In the genomic region with DNA sequence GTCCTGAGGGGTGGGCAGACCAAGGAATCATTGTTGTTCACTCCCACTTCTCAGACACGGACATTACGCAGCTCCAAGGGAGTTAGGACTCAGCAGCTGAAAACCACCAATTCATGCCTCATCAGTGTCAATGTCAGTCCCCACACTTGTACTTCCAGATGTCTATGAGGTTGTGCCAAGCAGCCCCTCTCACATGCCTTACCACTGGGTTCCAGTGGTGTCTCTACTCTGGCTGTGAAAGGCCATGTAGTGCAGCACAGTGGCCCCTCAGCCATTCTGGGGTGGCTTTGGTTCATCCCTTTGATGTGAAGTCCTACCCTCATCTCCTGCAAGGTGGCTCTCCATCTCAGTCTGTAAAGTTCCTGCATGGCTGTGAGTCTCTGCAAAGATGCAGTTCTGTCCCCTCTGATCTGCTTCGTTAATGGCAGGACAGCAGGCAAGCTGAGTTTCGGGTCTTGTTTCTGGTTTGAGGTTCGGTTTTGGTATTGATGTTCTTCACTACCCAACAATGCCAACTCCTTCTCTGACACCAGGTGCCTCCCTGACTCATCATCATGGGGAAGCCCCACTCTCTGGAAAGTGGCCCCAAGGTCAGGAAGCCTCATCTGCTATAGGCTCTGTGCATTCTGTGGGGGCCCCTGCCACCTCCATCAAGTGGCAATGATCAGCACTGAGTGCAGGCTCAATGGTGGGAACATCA, we compare ENCODE assay signal across 10 cellular contexts. TPM values are rescaled to one million over a fixed set of nuclear protein-coding genes. Genes with fewer than 3 reads are reported as not detected.
DNase-seq lines count a peak whose midpoint lies in the region; ATAC-seq and TF ChIP-seq lines count a peak whose summit lies in the region.
"Had no signal": no experiment of that assay in that cellular context is flagged by ENCODE, and none has a peak within 500 bp of the region (broad histone marks: within the 10 kb centered on the region; RNA-seq: fewer than 3 reads in every experiment).

No MANE protein-coding gene starts in this region.

- CTCF ChIA-PET in activated CD4-positive, alpha-beta memory T cell treated with anti-CD3 and anti-CD28 coated beads for 36 hours (lab: Charles Lee): interaction anchor here (1.1 to 7.2 kb wide), 9 partner anchors 9 to 306 kb away, joined by 3 to 58 read pairs (median 6); no protein-coding TSS in a partner anchor

- intact Hi-C loops in activated CD4-positive, alpha-beta memory T cell treated with anti-CD3 and anti-CD28 coated beads for 36 hours (cut with micrococcal nuclease): loop anchor here (1.0 to 5.0 kb wide), 6 partner anchors 13 to 569 kb away; no protein-coding TSS in a partner anchor

- H3K36me3 ChIP-seq in WERI-Rb-1: no peaks in the 10 kb centered on the region

- in situ Hi-C loops in KBM-7 (cut with MboI; ENCODE audit: low pct_unique_long_range_greater_than_20kb, low sequenced_read_pairs): no loop called here

- no peak overlapping the region for H3K27ac ChIP-seq in WERI-Rb-1

- H3K27ac Mint-ChIP-seq in activated CD4-positive, alpha-beta memory T cell treated with anti-CD3 and anti-CD28 coated beads for 36 hours: peak overlapping the region; percentile 91
- no peak overlapping the region for H3K27ac Mint-ChIP-seq in central memory CD8-positive, alpha-beta T cell (ENCODE audit: low read depth)
- H3K27ac Mint-ChIP-seq: dendritic cell treated with granulocyte-macrophage colony-stimulating factor and Interleukin-4, amounts not matched to agents 40 ng/mL and 50 ng/mL, for 4 days had no signal

- H3K4me3 Mint-ChIP-seq in activated CD4-positive, alpha-beta memory T cell treated with anti-CD3 and anti-CD28 coated beads for 36 hours: peak overlapping the region; percentile 55
- peak overlapping the region; percentile 16 for H3K4me3 Mint-ChIP-seq in central memory CD8-positive, alpha-beta T cell
- H3K4me3 Mint-ChIP-seq: dendritic cell treated with granulocyte-macrophage colony-stimulating factor and Interleukin-4, amounts not matched to agents 40 ng/mL and 50 ng/mL, for 4 days had no signal

- H3K9me3 ChIP-seq in WERI-Rb-1 (ENCODE audit: severe bottlenecking): no peaks in the 10 kb centered on the region

- H3K4me1 Mint-ChIP-seq in activated CD4-positive, alpha-beta memory T cell treated with anti-CD3 and anti-CD28 coated beads for 36 hours (ENCODE audit: low read depth): peaks cover 72% of the 10 kb centered on the region
- H3K4me1 Mint-ChIP-seq in central memory CD8-positive, alpha-beta T cell: peaks cover 52% of the 10 kb centered on the region

- H3K4me3 ChIP-seq in WERI-Rb-1 (ENCODE audit: low read depth, low read length): no peak overlapping the region

- H3K9me3 Mint-ChIP-seq in activated CD4-positive, alpha-beta memory T cell treated with anti-CD3 and anti-CD28 coated beads for 36 hours: peaks cover 4% of the 10 kb centered on the region
- H3K9me3 Mint-ChIP-seq in central memory CD8-positive, alpha-beta T cell: no peaks in the 10 kb centered on the region
- H3K9me3 Mint-ChIP-seq: dendritic cell treated with granulocyte-macrophage colony-stimulating factor and Interleukin-4, amounts not matched to agents 40 ng/mL and 50 ng/mL, for 4 days had no signal

- DNase-seq in activated CD4-positive, alpha-beta memory T cell treated with anti-CD3 and anti-CD28 coated beads for 36 hours: peak; percentile 92
- DNase-seq in central memory CD8-positive, alpha-beta T cell (ENCODE audit: low spot score in 2 of 2): no peak
- DNase-seq in stimulated activated CD8-positive, alpha-beta memory T cell treated with anti-CD3 and anti-CD28 coated beads, Interleukin-7, amount 100 ng/mL, for 24 hours (ENCODE audit: low read depth): peak; percentile 58
- DNase-seq in KBM-7 (no peak), WERI-Rb-1 (no peak), NCI-H82 treated with DMSO at 0.1 percent for 48 hours (lab: John Stamatoyannopoulos, UW; ENCODE audit: unreplicated experiment) (no peak), GM20000 (ENCODE audit: low spot score) (no peak)
- DNase-seq: NCI-H2171 treated with DMSO at 0.1 percent for 48 hours had no signal

- H3K27me3 ChIP-seq in WERI-Rb-1 (ENCODE audit: insufficient read depth, low read depth, severe bottlenecking): peaks cover 77% of the 10 kb centered on the region

- POLR2A ChIA-PET in activated CD4-positive, alpha-beta memory T cell treated with anti-CD3 and anti-CD28 coated beads for 36 hours (lab: Charles Lee): interaction anchor here (2.4 to 8.0 kb wide), 2 partner anchors 14 to 47 kb away, joined by 7 to 90 read pairs; no protein-coding TSS in a partner anchor

- TF ChIP-seq CTCF in WERI-Rb-1 (IDR thresholded peaks at IDR 0.05; ENCODE audit: low read depth, low read length) (no peak), GM20000 (IDR thresholded peaks at IDR 0.05; ENCODE audit: extremely low read depth, missing control alignments) (no peak)

- ATAC-seq in HG02588 (IDR thresholded peaks at IDR 0.05; ENCODE audit: unreplicated experiment): peak; percentile 68
- no peak for ATAC-seq in central memory CD8-positive, alpha-beta T cell (replicated peaks; ENCODE audit: extremely low read depth, poor library complexity, severe bottlenecking)

- peaks cover 1% of the 10 kb centered on the region for H3K27me3 Mint-ChIP-seq in activated CD4-positive, alpha-beta memory T cell treated with anti-CD3 and anti-CD28 coated beads for 36 hours
- H3K27me3 Mint-ChIP-seq in central memory CD8-positive, alpha-beta T cell: no peaks in the 10 kb centered on the region

- peaks cover 24% of the 10 kb centered on the region for H3K36me3 Mint-ChIP-seq in activated CD4-positive, alpha-beta memory T cell treated with anti-CD3 and anti-CD28 coated beads for 36 hours
- peaks cover 5% of the 10 kb centered on the region for H3K36me3 Mint-ChIP-seq in central memory CD8-positive, alpha-beta T cell (ENCODE audit: insufficient read depth)

RNA-seq across cellular contexts. Expression of a gene that starts 14.0 kb away (rescaled TPM):
- total RNA-seq in activated CD4-positive, alpha-beta memory T cell treated with anti-CD3 and anti-CD28 coated beads for 36 hours: 10 to 100 TPM; 27.7 to 29.7 TPM

RNA-seq across cellular contexts. Expression of a gene that starts 59.1 kb away (rescaled TPM):
- not detected for total RNA-seq in activated CD4-positive, alpha-beta memory T cell treated with anti-CD3 and anti-CD28 coated beads for 36 hours

Comparison
In these comparisons a context has a peak if more than half of its experiments do, and no peak if none do; other contexts are left out.
1. DNase-seq: peak in activated CD4-positive, alpha-beta memory T cell treated with anti-CD3 and anti-CD28 coated beads for 36 hours (single experiment) and stimulated activated CD8-positive, alpha-beta memory T cell treated with anti-CD3 and anti-CD28 coated beads, Interleukin-7, amount 100 ng/mL, for 24 hours (single experiment); none in central memory CD8-positive, alpha-beta T cell (0 of 2), KBM-7 (single experiment), WERI-Rb-1 (single experiment), NCI-H82 treated with DMSO at 0.1 percent for 48 hours (single experiment) and GM20000 (single experiment).